11 cellular contexts compared by ENCODE assay signal in genomic region chr3:55482496-55483195, GRCh38. TPM values are rescaled to one million over a fixed set of nuclear protein-coding genes. Genes with fewer than 3 reads are reported as not detected.
DNase-seq lines count a peak whose midpoint lies in the region; ATAC-seq, FAIRE-seq and TF ChIP-seq lines count a peak whose summit lies in the region.
"Had no signal": no experiment of that assay in that cellular context is flagged by ENCODE, and none has a peak within 500 bp of the region (broad histone marks: within the 10 kb centered on the region; RNA-seq: fewer than 3 reads in every experiment).

No MANE protein-coding gene starts in this region.

- H3K4me3 ChIP-seq in H7 (ENCODE audit: insufficient read depth, low read depth, low read length) (peak overlapping the region; percentile 55), brain microvascular endothelial cell (ENCODE audit: low read depth, low read length) (peak overlapping the region; percentile 90), keratinocyte (ENCODE audit: control insufficient read depth in 2 of 3, extremely low read depth in 1 of 3, insufficient read depth in 2 of 3, low read depth in 1 of 3, low read length in 3 of 3) (peak overlapping the region; percentile 2 to 77 (median 56))

- H3K4me2 ChIP-seq in keratinocyte (ENCODE audit: control insufficient read depth, extremely low read depth, insufficient read depth, low read depth, low read length) = peak overlapping the region; percentile 95

- no peaks in the 10 kb centered on the region for H3K9me3 Mint-ChIP-seq in stimulated activated naive B cell treated with anti-CD40 and anti-IgM and Interleukin-4, amounts not matched to agents 10 μg/mL and 1 μg/mL and 100 μg/mL, for 72 hours
- H3K9me3 Mint-ChIP-seq in activated T-helper 1 cell treated with anti-CD3 and anti-CD28 coated beads, Interleukin-12 subunit alpha, Interleukin-12 subunit beta, Interleukin-2, Interleukin-4 antibody, amounts not matched to agents 30 ng/mL and 10 ng/mL and 1 ng/mL, durations not matched to agents 14 hours and 24 hours and 36 hours = no peaks in the 10 kb centered on the region

- no peak overlapping the region for H2AFZ ChIP-seq in keratinocyte (ENCODE audit: control insufficient read depth, low read length)

- TF ChIP-seq CTCF in brain microvascular endothelial cell (IDR thresholded peaks at IDR 0.05; ENCODE audit: low read depth, low read length, missing control alignments) (no peak), keratinocyte (optimal IDR thresholded peaks at IDR 0.05 in 1 of 3, IDR thresholded peaks at IDR 0.05 in 1 of 3, conservative IDR thresholded peaks at IDR 0.05 in 1 of 3; ENCODE audit: extremely low read depth in 1 of 3, insufficient read depth in 2 of 3, low read length in 3 of 3) (no peak)

- peak overlapping the region; percentile 25 for H3K27ac Mint-ChIP-seq in stimulated activated naive B cell treated with anti-CD40 and anti-IgM and Interleukin-4, amounts not matched to agents 10 μg/mL and 1 μg/mL and 100 μg/mL, for 72 hours
- no peak overlapping the region for H3K27ac Mint-ChIP-seq in activated T-helper 1 cell treated with anti-CD3 and anti-CD28 coated beads, Interleukin-12 subunit alpha, Interleukin-12 subunit beta, Interleukin-2, Interleukin-4 antibody, amounts not matched to agents 30 ng/mL and 10 ng/mL and 1 ng/mL, durations not matched to agents 14 hours and 24 hours and 36 hours

- no peak for TF ChIP-seq POLR2A in GM12892 (IDR thresholded peaks at IDR 0.05; ENCODE audit: low read depth, low read length)

- peaks cover 24 to 32% of the 10 kb centered on the region in 2 donors for H3K4me1 Mint-ChIP-seq in stimulated activated naive B cell treated with anti-CD40 and anti-IgM and Interleukin-4, amounts not matched to agents 10 μg/mL and 1 μg/mL and 100 μg/mL, for 72 hours
- H3K4me1 Mint-ChIP-seq in activated T-helper 1 cell treated with anti-CD3 and anti-CD28 coated beads, Interleukin-12 subunit alpha, Interleukin-12 subunit beta, Interleukin-2, Interleukin-4 antibody, amounts not matched to agents 30 ng/mL and 10 ng/mL and 1 ng/mL, durations not matched to agents 14 hours and 24 hours and 36 hours (ENCODE audit: low read depth) = peaks cover 5% of the 10 kb centered on the region

- H3K4me1 ChIP-seq in keratinocyte (ENCODE audit: control insufficient read depth, extremely low read depth, insufficient read depth, low read length) = peaks cover 28% of the 10 kb centered on the region

- H3K27me3 ChIP-seq in H7 (ENCODE audit: control insufficient read depth, insufficient read depth, low read length) (peaks cover 72% of the 10 kb centered on the region), brain microvascular endothelial cell (replicated peaks) (no peaks in the 10 kb centered on the region), keratinocyte (ENCODE audit: control insufficient read depth, extremely low read depth, insufficient read depth, low read length) (no peaks in the 10 kb centered on the region)

- no peak for ATAC-seq in stimulated activated naive B cell treated with anti-CD40 and anti-IgM and Interleukin-4, amounts not matched to agents 10 μg/mL and 1 μg/mL and 100 μg/mL, for 72 hours (replicated peaks)

- no peaks in the 10 kb centered on the region for H4K20me1 ChIP-seq in keratinocyte (ENCODE audit: control insufficient read depth, extremely low read depth, insufficient read depth, low read length)

- peaks cover 68 to 89% of the 10 kb centered on the region in 2 donors for H3K27me3 Mint-ChIP-seq in stimulated activated naive B cell treated with anti-CD40 and anti-IgM and Interleukin-4, amounts not matched to agents 10 μg/mL and 1 μg/mL and 100 μg/mL, for 72 hours
- peaks cover 66% of the 10 kb centered on the region for H3K27me3 Mint-ChIP-seq in activated T-helper 1 cell treated with anti-CD3 and anti-CD28 coated beads, Interleukin-12 subunit alpha, Interleukin-12 subunit beta, Interleukin-2, Interleukin-4 antibody, amounts not matched to agents 30 ng/mL and 10 ng/mL and 1 ng/mL, durations not matched to agents 14 hours and 24 hours and 36 hours (ENCODE audit: insufficient read depth)

- no peaks in the 10 kb centered on the region for H3K36me3 ChIP-seq in H7 (replicated peaks; ENCODE audit: control insufficient read depth, insufficient read depth, low read length)
- H3K36me3 ChIP-seq in brain microvascular endothelial cell (replicated peaks) = peaks cover 5% of the 10 kb centered on the region
- H3K36me3 ChIP-seq in keratinocyte (ENCODE audit: control insufficient read depth in 2 of 2, extremely low read depth in 1 of 2, insufficient read depth in 2 of 2, low read length in 2 of 2) = peaks cover 0 to 5% of the 10 kb centered on the region in 2 experiments

- intact Hi-C loops in activated T-helper 1 cell treated with anti-CD3 and anti-CD28 coated beads, Interleukin-12 subunit alpha, Interleukin-12 subunit beta, Interleukin-2, Interleukin-4 antibody, amounts not matched to agents 30 ng/mL and 10 ng/mL and 1 ng/mL, durations not matched to agents 14 hours and 24 hours and 36 hours (cut with micrococcal nuclease) = loop anchor here (5.0 kb wide), 1 partner anchor 1360 kb away; the partner anchor contains the start of gene CACNA2D3

- no peaks in the 10 kb centered on the region for H3K9me3 ChIP-seq in keratinocyte (ENCODE audit: control insufficient read depth, low read depth, low read length)

- no peaks in the 10 kb centered on the region for H3K9me1 ChIP-seq in keratinocyte (ENCODE audit: control insufficient read depth, extremely low read depth, insufficient read depth, low read length)

- H3K36me3 Mint-ChIP-seq in stimulated activated naive B cell treated with anti-CD40 and anti-IgM and Interleukin-4, amounts not matched to agents 10 μg/mL and 1 μg/mL and 100 μg/mL, for 72 hours = no peaks in the 10 kb centered on the region
- no peaks in the 10 kb centered on the region for H3K36me3 Mint-ChIP-seq in activated T-helper 1 cell treated with anti-CD3 and anti-CD28 coated beads, Interleukin-12 subunit alpha, Interleukin-12 subunit beta, Interleukin-2, Interleukin-4 antibody, amounts not matched to agents 30 ng/mL and 10 ng/mL and 1 ng/mL, durations not matched to agents 14 hours and 24 hours and 36 hours (ENCODE audit: low read depth)

- in situ Hi-C loops in brain microvascular endothelial cell (cut with HindIII; ENCODE audit: low pct_ligation_motif_present, low sequenced_read_pairs) = loop anchor here (25.0 kb wide), 4 partner anchors 230 to 620 kb away; no protein-coding TSS in a partner anchor

- H3K9ac ChIP-seq in keratinocyte (ENCODE audit: control insufficient read depth, extremely low read depth, insufficient read depth, low read length) = peak overlapping the region; percentile 69

- dilution Hi-C loops in keratinocyte (cut with MboI; ENCODE audit: extremely low pct_ligation_motif_present, low sequenced_read_pairs) = loop anchor here (25.0 kb wide), 2 partner anchors 255 to 405 kb away; no protein-coding TSS in a partner anchor

- no peak overlapping the region for H3K4me3 Mint-ChIP-seq in stimulated activated naive B cell treated with anti-CD40 and anti-IgM and Interleukin-4, amounts not matched to agents 10 μg/mL and 1 μg/mL and 100 μg/mL, for 72 hours
- no peak overlapping the region for H3K4me3 Mint-ChIP-seq in activated T-helper 1 cell treated with anti-CD3 and anti-CD28 coated beads, Interleukin-12 subunit alpha, Interleukin-12 subunit beta, Interleukin-2, Interleukin-4 antibody, amounts not matched to agents 30 ng/mL and 10 ng/mL and 1 ng/mL, durations not matched to agents 14 hours and 24 hours and 36 hours

- FAIRE-seq in keratinocyte (lab: Jason Lieb, UNC) (no peak), GM12892 (lab: Jason Lieb, UNC) (no peak)
- FAIRE-seq: colon had no signal

- peak overlapping the region; percentile 86 for H3K27ac ChIP-seq in brain microvascular endothelial cell
- peak overlapping the region; percentile 39 for H3K27ac ChIP-seq in keratinocyte (ENCODE audit: control insufficient read depth, insufficient read depth, low read length)

- DNase-seq in H7 (peak; percentile 87), brain microvascular endothelial cell (peak; percentile 27), keratinocyte (ENCODE audit: low read depth, low spot score) (no peak), GM12892 (ENCODE audit: insufficient read length) (no peak), DMS 273 (lab: John Stamatoyannopoulos, UW; ENCODE audit: unreplicated experiment) (no peak)
- DNase-seq in stimulated activated naive B cell treated with anti-CD40 and anti-IgM and Interleukin-4, amounts not matched to agents 10 μg/mL and 1 μg/mL and 100 μg/mL, for 72 hours = no peak
- no peak for DNase-seq in activated naive CD4-positive, alpha-beta T cell (lab: John Stamatoyannopoulos, UW)
- no peak for DNase-seq in activated T-helper 1 cell treated with anti-CD3 and anti-CD28 coated beads, Interleukin-12 subunit alpha, Interleukin-12 subunit beta, Interleukin-2, Interleukin-4 antibody, amounts not matched to agents 30 ng/mL and 10 ng/mL and 1 ng/mL, durations not matched to agents 14 hours and 24 hours and 36 hours (ENCODE audit: low spot score)
- DNase-seq: NCI-H1417, SHP77 had no signal

- H3K79me2 ChIP-seq in keratinocyte (ENCODE audit: control insufficient read depth, insufficient read depth, low read length) = peaks cover 73% of the 10 kb centered on the region

RNA-seq across cellular contexts. Expression of gene WNT5A, which starts 4.5 kb away (rescaled TPM):
- 11.5 and 15.7 TPM in 2 replicates for total RNA-seq in H7 (2014; rRNA removed; shearing (Covaris generic))
- polyA plus RNA-seq in keratinocyte = 7.1 to 18.7 TPM (median 9.4 TPM) in 3 replicates
- 4.0 TPM for polyA plus RNA-seq in keratinocyte (2011; ENCODE audit: low read depth)
- polyA plus RNA-seq in keratinocyte (2011; cell fraction: cytosol; rRNA removed) = 3.9 and 4.5 TPM in 2 replicates
- polyA plus RNA-seq in keratinocyte (2011; cell fraction: nucleus; rRNA removed) = 16.4 and 17.6 TPM in 2 replicates
- polyA plus RNA-seq in keratinocyte (2012; ENCODE audit: low replicate concordance) = 4.5 and 16.4 TPM in 2 replicates
- 14.8 to 31.6 TPM (median 18.3 TPM) in 3 replicates for polyA minus RNA-seq in keratinocyte
- 22.4 TPM for polyA minus RNA-seq in keratinocyte (2011; cell fraction: cytosol; rRNA and poly(A)+ RNA removed)
- polyA minus RNA-seq in keratinocyte (2011; cell fraction: nucleus; rRNA and poly(A)+ RNA removed) = 45.5 TPM in 2 replicates
- not detected in 2 replicates for total RNA-seq in activated T-helper 1 cell treated with anti-CD3 and anti-CD28 coated beads, Interleukin-12 subunit alpha, Interleukin-12 subunit beta, Interleukin-2, Interleukin-4 antibody, amounts not matched to agents 30 ng/mL and 10 ng/mL and 1 ng/mL, durations not matched to agents 14 hours and 24 hours and 36 hours
- polyA plus RNA-seq in GM12892 (2012; ENCODE audit: missing spikeins) = 0.93 TPM

Comparison
In these comparisons a context has a peak if more than half of its experiments do, and no peak if none do; other contexts are left out.
1. DNase-seq: peak in H7 (single experiment) and brain microvascular endothelial cell (single experiment); none in keratinocyte (single experiment), stimulated activated naive B cell treated with anti-CD40 and anti-IgM and Interleukin-4, amounts not matched to agents 10 μg/mL and 1 μg/mL and 100 μg/mL, for 72 hours (single experiment), activated naive CD4-positive, alpha-beta T cell (0 of 4), activated T-helper 1 cell treated with anti-CD3 and anti-CD28 coated beads, Interleukin-12 subunit alpha, Interleukin-12 subunit beta, Interleukin-2, Interleukin-4 antibody, amounts not matched to agents 30 ng/mL and 10 ng/mL and 1 ng/mL, durations not matched to agents 14 hours and 24 hours and 36 hours (single experiment), GM12892 (single experiment) and DMS 273 (single experiment).
2. RNA of gene WNT5A, which starts 4.5 kb away (total RNA-seq): 11.5 to 15.7 TPM in H7; not detected in activated T-helper 1 cell treated with anti-CD3 and anti-CD28 coated beads, Interleukin-12 subunit alpha, Interleukin-12 subunit beta, Interleukin-2, Interleukin-4 antibody, amounts not matched to agents 30 ng/mL and 10 ng/mL and 1 ng/mL, durations not matched to agents 14 hours and 24 hours and 36 hours; every median in the first group is over 10 times any median in the second.
3. Peak in every context shown above with its lines, with median percentiles within 50 percentile points of each other: H3K4me3 ChIP-seq.